ENCODE assay signal across 8 cellular contexts in the genomic region with DNA sequence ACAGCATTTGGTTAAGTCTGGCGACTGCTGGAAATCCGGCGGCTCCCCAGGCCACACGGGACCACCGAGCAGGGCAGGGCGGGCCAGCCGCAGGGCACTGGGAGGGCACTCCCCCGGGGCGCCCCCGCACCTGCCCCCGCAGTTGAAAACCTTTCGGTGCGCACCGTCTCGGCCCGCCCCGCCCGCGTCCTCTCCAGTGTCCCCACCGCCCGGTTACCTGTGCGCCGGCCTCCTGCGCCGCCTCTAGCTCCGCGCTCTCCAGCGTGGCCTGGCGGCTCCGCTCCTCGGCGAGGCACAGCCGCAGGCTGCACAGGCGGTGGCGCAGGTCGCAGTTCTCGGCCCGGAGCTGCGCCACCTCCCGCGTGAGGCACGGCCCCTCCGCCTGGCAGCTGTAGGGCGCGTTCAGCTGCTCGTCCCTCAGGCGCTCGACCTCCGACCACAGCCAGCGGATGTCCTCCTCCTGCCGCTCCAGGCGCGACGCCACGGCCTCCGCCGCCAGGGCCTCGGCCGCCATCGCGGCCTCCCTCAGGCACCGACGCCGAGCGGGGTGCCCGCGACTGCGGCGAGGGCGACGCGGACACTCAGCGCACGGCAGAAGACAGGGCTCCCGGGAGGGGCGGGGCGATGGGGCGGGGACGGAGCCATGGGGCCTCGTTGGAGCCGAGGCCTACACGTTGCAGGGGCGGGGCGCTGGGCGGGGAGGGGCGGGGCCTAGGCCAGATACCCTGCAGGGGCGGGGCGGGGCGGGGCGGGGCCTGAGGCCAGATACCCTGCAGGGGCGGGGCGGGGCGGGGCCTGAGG. TPM values are rescaled to one million over a fixed set of nuclear protein-coding genes. Genes with fewer than 3 reads are reported as not detected.
DNase-seq lines count a peak whose midpoint lies in the region; ATAC-seq and TF ChIP-seq lines count a peak whose summit lies in the region.

A gene (minus strand): TSS at position 600 of the 801 bp plus-strand sequence. CDS start 86 bp downstream, at position 514.

- TF ChIP-seq POLR2A in stomach (IDR thresholded peaks at IDR 0.05) = peak in 1 of 4 donors; percentile 50

- no peaks in the 10 kb centered on the region for H4K20me1 ChIP-seq in neural cell (ENCODE audit: insufficient read depth)

- no peaks in the 10 kb centered on the region for H3K27me3 ChIP-seq in RWPE2 (ENCODE audit: insufficient read depth, poor library complexity, severe bottlenecking)
- H3K27me3 ChIP-seq in neural cell (ENCODE audit: insufficient read depth, low read depth, low read length) = no peaks in the 10 kb centered on the region
- H3K27me3 ChIP-seq in stomach = no peaks in the 10 kb centered on the region

- WGBS in stomach, 5 donors = 0 to 1% (median 0%) methylated on average over 22 to 93 of the region's 93 CpGs

- H2AFZ ChIP-seq in neural cell (ENCODE audit: low read depth, low read length) = peak within 1 kb of the TSS; percentile 24

- peak within 1 kb of the TSS; percentile 83 for H3K9ac ChIP-seq in neural cell (ENCODE audit: low read length)

- H3K36me3 ChIP-seq in KOPT-K1 (ENCODE audit: insufficient read depth, low read length) (peaks cover 30% of the 10 kb centered on the region), RWPE2 (ENCODE audit: low read depth) (peaks cover 18% of the 10 kb centered on the region; the same call in 1 of the 2 replicates), neural cell (ENCODE audit: insufficient read depth, low read length) (no peaks in the 10 kb centered on the region), stomach (peaks cover 8 to 30% (median 28%) of the 10 kb centered on the region in 4 donors)

- H3K9me3 ChIP-seq in KOPT-K1 (ENCODE audit: insufficient read depth, low read length, poor library complexity, severe bottlenecking) (peaks cover 6% of the 10 kb centered on the region), RWPE2 (ENCODE audit: severe bottlenecking) (no peaks in the 10 kb centered on the region), neural cell (ENCODE audit: low read length) (no peaks in the 10 kb centered on the region), stomach (no peaks in the 10 kb centered on the region)

- intact Hi-C loops in stomach (cut with DNase I; ENCODE audit: low total_unique reads) = no loop called here

- no peaks in the 10 kb centered on the region for H3F3A ChIP-seq in neural cell (ENCODE audit: insufficient read depth, low read length, poor library complexity, severe bottlenecking)

- TF ChIP-seq RAD21 in neural cell (conservative IDR thresholded peaks at IDR 0.05) = peak; percentile 61

- peak within 1 kb of the TSS; percentile 77 for H3K4me3 ChIP-seq in RWPE2 (ENCODE audit: severe bottlenecking)
- H3K4me3 ChIP-seq in neural cell (ENCODE audit: low read length) = peak within 1 kb of the TSS; percentile 89
- H3K4me3 ChIP-seq in stomach = peak within 1 kb of the TSS; percentile 84 to 94 (median 88)

- DNase-seq in EL = peak; percentile 89
- peak; percentile 97 for DNase-seq in RWPE2 (ENCODE audit: low spot score)
- DNase-seq in activated T-helper 9 cell treated with anti-CD3 and anti-CD28 coated beads, Interleukin-2, amount 50 U/mL, for 16 hours (ENCODE audit: low read depth) = peak; percentile 96
- DNase-seq in fibroblast of the conjunctiva (ENCODE audit: low read depth) = peak; percentile 72
- peak; percentile 96 for DNase-seq in stomach

- H3K79me2 ChIP-seq in neural cell (replicated peaks; ENCODE audit: insufficient read depth, low read length) = no peaks in the 10 kb centered on the region

- no peaks in the 10 kb centered on the region for H3K9me2 ChIP-seq in neural cell (ENCODE audit: insufficient read depth, low read length)

- H3K4me1 ChIP-seq in RWPE2 (ENCODE audit: insufficient read depth, poor library complexity, severe bottlenecking) = peaks cover 3% of the 10 kb centered on the region
- peaks cover 0 to 20% (median 15%) of the 10 kb centered on the region in 4 donors for H3K4me1 ChIP-seq in stomach

- peak; percentile 54 for TF ChIP-seq CTCF in RWPE2 (IDR thresholded peaks at IDR 0.05; ENCODE audit: poor library complexity, severe bottlenecking)
- peak; percentile 64 for TF ChIP-seq CTCF in neural cell (IDR thresholded peaks at IDR 0.05; ENCODE audit: poor library complexity, severe bottlenecking)
- TF ChIP-seq CTCF in stomach (IDR thresholded peaks at IDR 0.05) = peak in 2 of 7 experiments; percentile 8 to 9

- H3K4me2 ChIP-seq in neural cell (ENCODE audit: low read length) = peak within 1 kb of the TSS; percentile 95

- ATAC-seq in GM21825 (IDR thresholded peaks at IDR 0.05; ENCODE audit: unreplicated experiment) (peak; percentile 89), RWPE2 (ENCODE audit: low read depth) (peak; percentile 94)

- H3K27ac ChIP-seq in KOPT-K1 (ENCODE audit: low read depth, low read length, poor library complexity, severe bottlenecking) (peak within 1 kb of the TSS; percentile 64), RWPE2 (ENCODE audit: poor library complexity, severe bottlenecking) (peak within 1 kb of the TSS; percentile 34), neural cell (ENCODE audit: low read length) (peak within 1 kb of the TSS; percentile 69), stomach (peak within 1 kb of the TSS; percentile 93 to 100 (median 95))

- TF ChIP-seq EP300 in neural cell (conservative IDR thresholded peaks at IDR 0.05; ENCODE audit: poor library complexity, severe bottlenecking) (peak; percentile 70), stomach (IDR thresholded peaks at IDR 0.05) (no peak)

TF ChIP-seq in neural cell, 6 proteins besides CTCF, POLR2A, EP300 and RAD21:
- TF ChIP-seq SMC3 (conservative IDR thresholded peaks at IDR 0.05; ENCODE audit: poor library complexity) (peak; percentile 70), POLR2AphosphoS5 (IDR thresholded peaks at IDR 0.05) (peak; percentile 75), TAF1 (IDR thresholded peaks at IDR 0.05; ENCODE audit: low read depth) (no peak), MXI1 (conservative IDR thresholded peaks at IDR 0.05; ENCODE audit: poor library complexity, severe bottlenecking) (peak; percentile 92), EZH2 (IDR thresholded peaks at IDR 0.05; ENCODE audit: borderline replicate concordance, insufficient read depth, low read length, poor library complexity, severe bottlenecking) (no peak)
- TF ChIP-seq, protein P1, sequence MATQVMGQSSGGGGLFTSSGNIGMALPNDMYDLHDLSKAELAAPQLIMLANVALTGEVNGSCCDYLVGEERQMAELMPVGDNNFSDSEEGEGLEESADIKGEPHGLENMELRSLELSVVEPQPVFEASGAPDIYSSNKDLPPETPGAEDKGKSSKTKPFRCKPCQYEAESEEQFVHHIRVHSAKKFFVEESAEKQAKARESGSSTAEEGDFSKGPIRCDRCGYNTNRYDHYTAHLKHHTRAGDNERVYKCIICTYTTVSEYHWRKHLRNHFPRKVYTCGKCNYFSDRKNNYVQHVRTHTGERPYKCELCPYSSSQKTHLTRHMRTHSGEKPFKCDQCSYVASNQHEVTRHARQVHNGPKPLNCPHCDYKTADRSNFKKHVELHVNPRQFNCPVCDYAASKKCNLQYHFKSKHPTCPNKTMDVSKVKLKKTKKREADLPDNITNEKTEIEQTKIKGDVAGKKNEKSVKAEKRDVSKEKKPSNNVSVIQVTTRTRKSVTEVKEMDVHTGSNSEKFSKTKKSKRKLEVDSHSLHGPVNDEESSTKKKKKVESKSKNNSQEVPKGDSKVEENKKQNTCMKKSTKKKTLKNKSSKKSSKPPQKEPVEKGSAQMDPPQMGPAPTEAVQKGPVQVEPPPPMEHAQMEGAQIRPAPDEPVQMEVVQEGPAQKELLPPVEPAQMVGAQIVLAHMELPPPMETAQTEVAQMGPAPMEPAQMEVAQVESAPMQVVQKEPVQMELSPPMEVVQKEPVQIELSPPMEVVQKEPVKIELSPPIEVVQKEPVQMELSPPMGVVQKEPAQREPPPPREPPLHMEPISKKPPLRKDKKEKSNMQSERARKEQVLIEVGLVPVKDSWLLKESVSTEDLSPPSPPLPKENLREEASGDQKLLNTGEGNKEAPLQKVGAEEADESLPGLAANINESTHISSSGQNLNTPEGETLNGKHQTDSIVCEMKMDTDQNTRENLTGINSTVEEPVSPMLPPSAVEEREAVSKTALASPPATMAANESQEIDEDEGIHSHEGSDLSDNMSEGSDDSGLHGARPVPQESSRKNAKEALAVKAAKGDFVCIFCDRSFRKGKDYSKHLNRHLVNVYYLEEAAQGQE (IDR thresholded peaks at IDR 0.05; ENCODE audit: borderline replicate concordance) = peak; percentile 65
TF ChIP-seq in neural cell: peak in this region for 4.

RNA-seq across cellular contexts. Expression of the gene that starts here (rescaled TPM):
- polyA plus RNA-seq in neural cell (22.1 and 27.1 TPM in 2 replicates), stomach (1 to 10 TPM; 3.4 to 5.0 (median 4.7) TPM)
- polyA minus RNA-seq in neural cell = 39.4 and 46.3 TPM in 2 replicates
- 10 to 100 TPM in 4 of 5 donors, 1 to 10 TPM in 1; 5.4 to 53.1 (median 26.5) TPM for total RNA-seq in stomach

Comparison
In these comparisons a context has a peak if more than half of its experiments do, and no peak if none do; other contexts are left out.
1. Peak in every context shown above with its lines: DNase-seq, ATAC-seq, H3K4me3 ChIP-seq and H3K27ac ChIP-seq.
2. H3K27ac ChIP-seq: peak in every context shown above with its lines; median percentile 95 in stomach; 69 in neural cell; 64 in KOPT-K1; 34 in RWPE2.